Comparison of ENCODE assay signal across 20 cellular contexts in the genomic region with DNA sequence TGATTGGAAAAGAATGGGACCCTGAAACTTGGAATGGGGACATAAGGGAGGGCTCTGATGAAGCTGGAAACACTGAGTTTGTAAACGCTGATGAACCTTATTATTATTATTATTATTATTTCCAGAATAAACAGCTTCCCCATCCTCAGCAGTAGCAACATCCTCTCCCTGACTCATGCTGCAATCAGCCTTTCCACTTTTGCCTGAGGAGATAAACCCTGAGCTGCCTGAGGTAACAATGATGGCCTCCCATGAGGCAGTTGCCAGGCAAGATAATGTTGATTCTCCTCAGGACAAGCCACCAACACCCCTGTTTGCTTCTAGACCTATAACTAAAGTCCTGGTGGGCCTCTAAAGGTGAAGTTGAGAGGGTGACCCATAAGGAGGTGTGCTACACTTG.
DNase-seq lines count a peak whose midpoint lies in the region; ATAC-seq and TF ChIP-seq lines count a peak whose summit lies in the region.
"Had no signal": no experiment of that assay in that cellular context is flagged by ENCODE, and none has a peak within 500 bp of the region (broad histone marks: within the 10 kb centered on the region; RNA-seq: fewer than 3 reads in every experiment).

No MANE protein-coding gene starts in this region.

- no peaks in the 10 kb centered on the region for H3K79me2 ChIP-seq in mammary epithelial cell (ENCODE audit: insufficient read depth, low read length)
- no peaks in the 10 kb centered on the region for H3K79me2 ChIP-seq in mesendoderm (ENCODE audit: control insufficient read depth, insufficient read depth, low read length)

- H3K18ac ChIP-seq in mesendoderm (ENCODE audit: low read length) = no peak overlapping the region

- H3K4ac ChIP-seq in mesendoderm (ENCODE audit: low read depth, low read length) = no peak overlapping the region

- no peaks in the 10 kb centered on the region for H3K9me3 ChIP-seq in RWPE2 (ENCODE audit: severe bottlenecking)
- no peaks in the 10 kb centered on the region for H3K9me3 ChIP-seq in mammary epithelial cell (replicated peaks; ENCODE audit: insufficient read depth, low read length)
- H3K9me3 ChIP-seq in mucosa of descending colon = no peaks in the 10 kb centered on the region
- H3K9me3 ChIP-seq: BE2C, Caco-2 had no signal

- H4K20me1 ChIP-seq in mammary epithelial cell (ENCODE audit: insufficient read depth, low read length) = no peaks in the 10 kb centered on the region
- H4K20me1 ChIP-seq: BLaER1 had no signal

- no peaks in the 10 kb centered on the region for H3K79me1 ChIP-seq in mesendoderm (ENCODE audit: low read length)

- no TSS peak for BruUV-seq in mammary epithelial cell (replicated peaks; lab: Mats Ljungman, UMichigan)

- ATAC-seq in RWPE2 (ENCODE audit: low read depth) (peak; percentile 63; the same call in 2 of the 3 replicates), mucosa of descending colon (no peak)

- no peak overlapping the region for H2AK5ac ChIP-seq in mesendoderm (ENCODE audit: low read length)

- H3K27me3 ChIP-seq in RWPE2 (ENCODE audit: insufficient read depth, poor library complexity, severe bottlenecking) (no peaks in the 10 kb centered on the region), mammary epithelial cell (ENCODE audit: insufficient read depth, low read length) (no peaks in the 10 kb centered on the region), mesendoderm (ENCODE audit: insufficient read depth, low read length, poor library complexity) (no peaks in the 10 kb centered on the region)
- H3K27me3 ChIP-seq: BE2C, BLaER1 had no signal

- H3K4me3 ChIP-seq in RWPE2 (ENCODE audit: severe bottlenecking) (no peak overlapping the region), mammary epithelial cell (replicated peaks in 1 of 3; ENCODE audit: insufficient read depth in 1 of 3, low read depth in 2 of 3, low read length in 3 of 3) (no peak overlapping the region), epithelial cell of esophagus (ENCODE audit: low read length) (no peak overlapping the region), mesendoderm (ENCODE audit: low read length) (no peak overlapping the region), mucosa of descending colon (no peak overlapping the region)
- H3K4me3 ChIP-seq: BLaER1 had no signal

- H2AFZ ChIP-seq in mammary epithelial cell (ENCODE audit: low read depth, low read length) = no peak overlapping the region

- intact Hi-C loops in mammary epithelial cell (cut with micrococcal nuclease) (no loop called here), mucosa of descending colon (cut with DNase I, micrococcal nuclease) (no loop called here)

- CTCF ChIA-PET in mammary epithelial cell (lab: Charles Lee; ENCODE audit: low non-redundant PET) = no interaction called here

- dilution Hi-C loops in mammary epithelial cell (cut with HindIII; ENCODE audit: low sequenced_read_pairs) = no loop called here

- H3K36me3 ChIP-seq in RWPE2 (ENCODE audit: low read depth) = no peaks in the 10 kb centered on the region
- no peaks in the 10 kb centered on the region for H3K36me3 ChIP-seq in mammary epithelial cell (ENCODE audit: insufficient read depth, low read length)
- H3K36me3 ChIP-seq in mesendoderm (ENCODE audit: control insufficient read depth, insufficient read depth, low read length) = no peaks in the 10 kb centered on the region
- H3K36me3 ChIP-seq in mucosa of descending colon (ENCODE audit: low read depth) = no peaks in the 10 kb centered on the region
- H3K36me3 ChIP-seq: BE2C, BLaER1 had no signal

- TF ChIP-seq CTCF in RWPE2 (IDR thresholded peaks at IDR 0.05; ENCODE audit: poor library complexity, severe bottlenecking) = no peak
- no peak for TF ChIP-seq CTCF in mammary epithelial cell (conservative IDR thresholded peaks at IDR 0.05 in 1 of 2, IDR thresholded peaks at IDR 0.05 in 1 of 2; ENCODE audit: extremely low read depth in 1 of 2, insufficient read depth in 1 of 2, low read depth in 1 of 2, low read length in 2 of 2)
- TF ChIP-seq CTCF in epithelial cell of esophagus (IDR thresholded peaks at IDR 0.05; ENCODE audit: insufficient read depth, low read depth, low read length, missing control alignments) = no peak
- no peak for TF ChIP-seq CTCF in mucosa of descending colon (IDR thresholded peaks at IDR 0.05)

- no peak for DNase-seq in RWPE2 (ENCODE audit: low spot score)
- DNase-seq in mammary epithelial cell = peak; percentile 52
- peak; percentile 64 for DNase-seq in epithelial cell of esophagus (ENCODE audit: low read depth)
- DNase-seq in mesendoderm = peak; percentile 21
- DNase-seq in iPS-NIHi11 (ENCODE audit: low spot score) = no peak
- DNase-seq in NCI-H2107 (lab: John Stamatoyannopoulos, UW) = no peak
- no peak for DNase-seq in NCI-H1105 treated with DMSO at 0.1 percent for 48 hours (lab: John Stamatoyannopoulos, UW)
- no peak for DNase-seq in mucosa of descending colon
- DNase-seq: 8988T; ACHN; BE2C; C1 segment of cervical spinal cord; Caco-2; Calu3; CD4-positive, alpha-beta memory T cell; CD4-positive, CD25-positive, alpha-beta regulatory T cell; CD8-positive, alpha-beta memory T cell; DMS79 treated with DMSO at 0.1 percent for 48 hours; GF-D8 had no signal

- H3K9ac ChIP-seq in mammary epithelial cell (ENCODE audit: insufficient read depth, low read length) = no peak overlapping the region
- H3K9ac ChIP-seq in mesendoderm (ENCODE audit: low read length) = no peak overlapping the region
- H3K9ac ChIP-seq: BLaER1 had no signal

- H3K27ac ChIP-seq in RWPE2 (ENCODE audit: poor library complexity, severe bottlenecking) (no peak overlapping the region), mammary epithelial cell (ENCODE audit: insufficient read depth, low read depth, low read length) (no peak overlapping the region), mesendoderm (ENCODE audit: low read depth, low read length) (no peak overlapping the region)
- H3K27ac ChIP-seq: BLaER1 had no signal

- no peak overlapping the region for H3K23ac ChIP-seq in mesendoderm (ENCODE audit: low read length)

- H3K4me2 ChIP-seq in mammary epithelial cell (ENCODE audit: insufficient read depth, low read depth, low read length) (no peak overlapping the region), mesendoderm (ENCODE audit: low read length) (no peak overlapping the region)
- H3K4me2 ChIP-seq: BLaER1 had no signal

- H3K56ac ChIP-seq in mesendoderm (ENCODE audit: low read length) = no peak overlapping the region

- H2BK120ac ChIP-seq in mesendoderm (ENCODE audit: low read depth, low read length) = no peak overlapping the region

- no peak overlapping the region for H2BK5ac ChIP-seq in mesendoderm (ENCODE audit: low read length)

- in situ Hi-C loops in mammary epithelial cell (cut with MboI; ENCODE audit: low sequenced_read_pairs in 2 of 2) = no loop called here

- no peaks in the 10 kb centered on the region for H3K4me1 ChIP-seq in RWPE2 (ENCODE audit: insufficient read depth, poor library complexity, severe bottlenecking)
- H3K4me1 ChIP-seq in mammary epithelial cell (ENCODE audit: insufficient read depth, low read length) = peaks cover 3% of the 10 kb centered on the region
- H3K4me1 ChIP-seq in mesendoderm (ENCODE audit: control insufficient read depth, low read depth, low read length) = no peaks in the 10 kb centered on the region
- H3K4me1 ChIP-seq in mucosa of descending colon (ENCODE audit: low read depth) = no peaks in the 10 kb centered on the region
- H3K4me1 ChIP-seq: BE2C, BLaER1, Caco-2 had no signal

- H4K5ac ChIP-seq in mesendoderm (ENCODE audit: low read length) = no peak overlapping the region

- WGBS in mammary epithelial cell (ENCODE audit: low coverage, missing lambda C conversion rate) = no CpG with 5 or more reads among the region's 1 CpG
- WGBS in mesendoderm (ENCODE audit: extremely low coverage, insufficient coverage, low lambda C conversion rate) = no CpG with 5 or more reads among the region's 1 CpG

- no peak overlapping the region for H4K8ac ChIP-seq in mesendoderm (ENCODE audit: low read depth, low read length)

- H2BK15ac ChIP-seq in mesendoderm (replicated peaks; ENCODE audit: low read depth) = no peak overlapping the region

Comparison
In these comparisons a context has a peak if more than half of its experiments do, and no peak if none do; other contexts are left out.
1. DNase-seq: peak in mammary epithelial cell (single experiment), epithelial cell of esophagus (single experiment) and mesendoderm (single experiment); none in RWPE2 (single experiment), iPS-NIHi11 (single experiment), NCI-H2107 (single experiment), NCI-H1105 treated with DMSO at 0.1 percent for 48 hours (single experiment) and mucosa of descending colon (0 of 3).